8 cellular contexts compared by ENCODE assay signal in genomic region chr7:73828107-73828803, GRCh38. TPM values are rescaled to one million over a fixed set of nuclear protein-coding genes. Genes with fewer than 3 reads are reported as not detected.
DNase-seq lines count a peak whose midpoint lies in the region; ATAC-seq and TF ChIP-seq lines count a peak whose summit lies in the region.

No MANE protein-coding gene starts in this region.

- H3K27me3 Mint-ChIP-seq in T-helper 17 cell: peaks cover 2% of the 10 kb centered on the region
- H3K27me3 Mint-ChIP-seq in stimulated activated naive CD8-positive, alpha-beta T cell treated with anti-CD3 and anti-CD28 coated beads, Interleukin-15, amount 100 ng/mL, for 72 hours: peaks cover 41% of the 10 kb centered on the region

- peak; percentile 79 for ATAC-seq in T-helper 17 cell
- ATAC-seq in foreskin keratinocyte: peak; percentile 49
- peak; percentile 87 for ATAC-seq in stimulated activated naive CD8-positive, alpha-beta T cell treated with anti-CD3 and anti-CD28 coated beads, Interleukin-15, amount 100 ng/mL, for 72 hours
- ATAC-seq in GM18517 (IDR thresholded peaks at IDR 0.05; ENCODE audit: unreplicated experiment): no peak
- ATAC-seq in HG02852 (IDR thresholded peaks at IDR 0.05; ENCODE audit: unreplicated experiment): no peak

- no peaks in the 10 kb centered on the region for H3K27me3 ChIP-seq in foreskin keratinocyte

- peak overlapping the region; percentile 16 for H3K27ac Mint-ChIP-seq in T-helper 17 cell
- H3K27ac Mint-ChIP-seq in stimulated activated naive CD8-positive, alpha-beta T cell treated with anti-CD3 and anti-CD28 coated beads, Interleukin-15, amount 100 ng/mL, for 72 hours: peak overlapping the region in 1 of 2 donors; percentile 47

- H3K4me1 Mint-ChIP-seq in T-helper 17 cell: peaks cover 30% of the 10 kb centered on the region
- peaks cover 33% of the 10 kb centered on the region for H3K4me1 Mint-ChIP-seq in stimulated activated naive CD8-positive, alpha-beta T cell treated with anti-CD3 and anti-CD28 coated beads, Interleukin-15, amount 100 ng/mL, for 72 hours

- no peaks in the 10 kb centered on the region for H3K9me3 Mint-ChIP-seq in stimulated activated naive CD8-positive, alpha-beta T cell treated with anti-CD3 and anti-CD28 coated beads, Interleukin-15, amount 100 ng/mL, for 72 hours

- DNase-seq in DMS79 treated with DMSO at 0.1 percent for 48 hours (lab: John Stamatoyannopoulos, UW) (peak; percentile 97), NCI-H128 (lab: John Stamatoyannopoulos, UW; ENCODE audit: unreplicated experiment) (peak; percentile 71), T-helper 17 cell (no peak), foreskin keratinocyte (peak in 1 of 2 donors; percentile 60), T-helper 1 cell (no peak)
- peak in 1 of 2 donors; percentile 33 for DNase-seq in stimulated activated naive CD8-positive, alpha-beta T cell treated with anti-CD3 and anti-CD28 coated beads, Interleukin-15, amount 100 ng/mL, for 72 hours

- H3K9me3 ChIP-seq in T-helper 17 cell (ENCODE audit: control insufficient read depth, low read length, poor library complexity, severe bottlenecking): no peaks in the 10 kb centered on the region

- TF ChIP-seq CTCF in foreskin keratinocyte (conservative IDR thresholded peaks at IDR 0.05): no peak

- no peaks in the 10 kb centered on the region for H3K36me3 Mint-ChIP-seq in T-helper 17 cell (ENCODE audit: low read depth)

- peaks cover 21% of the 10 kb centered on the region for H3K4me1 ChIP-seq in foreskin keratinocyte

- H3K4me3 Mint-ChIP-seq in T-helper 17 cell: peak overlapping the region; percentile 53
- H3K4me3 Mint-ChIP-seq in stimulated activated naive CD8-positive, alpha-beta T cell treated with anti-CD3 and anti-CD28 coated beads, Interleukin-15, amount 100 ng/mL, for 72 hours: peak overlapping the region; percentile 30 to 44

- H3K27ac ChIP-seq in foreskin keratinocyte: peak overlapping the region; percentile 25

RNA-seq across cellular contexts. Expression of gene CLDN4, which starts 2.5 kb away (rescaled TPM):
- total RNA-seq in T-helper 17 cell (under 1 TPM; 0.17 to 0.23 TPM), foreskin keratinocyte (8.1 and 16.9 TPM in 2 replicates)
- 8.2 and 18.2 TPM in 2 replicates for polyA plus RNA-seq in foreskin keratinocyte

RNA-seq across cellular contexts. Expression of gene METTL27, which starts 14.1 kb away (rescaled TPM):
- under 1 TPM; 0.73 to 0.85 TPM for total RNA-seq in T-helper 17 cell
- total RNA-seq in foreskin keratinocyte: 11.8 and 18.0 TPM in 2 replicates
- polyA plus RNA-seq in foreskin keratinocyte: 14.3 and 24.7 TPM in 2 replicates

RNA-seq across cellular contexts. Expression of gene TMEM270, which starts 32.7 kb away (rescaled TPM):
- not detected for total RNA-seq in T-helper 17 cell
- not detected in 2 replicates for total RNA-seq in foreskin keratinocyte
- 0.16 TPM in 1 of 2 replicates, not detected in the other for polyA plus RNA-seq in foreskin keratinocyte

RNA-seq across cellular contexts. Expression of gene CLDN3, which starts 58.2 kb away (rescaled TPM):
- total RNA-seq in T-helper 17 cell (not detected), foreskin keratinocyte (not detected in 2 replicates)
- not detected in 2 replicates for polyA plus RNA-seq in foreskin keratinocyte

Comparison
In these comparisons a context has a peak if more than half of its experiments do, and no peak if none do; other contexts are left out.
1. DNase-seq: peak in DMS79 treated with DMSO at 0.1 percent for 48 hours (single experiment) and NCI-H128 (single experiment); none in T-helper 17 cell (0 of 3) and T-helper 1 cell (0 of 5).
2. ATAC-seq: peak in T-helper 17 cell (single experiment), foreskin keratinocyte (single experiment) and stimulated activated naive CD8-positive, alpha-beta T cell treated with anti-CD3 and anti-CD28 coated beads, Interleukin-15, amount 100 ng/mL, for 72 hours (single experiment); none in GM18517 (single experiment) and HG02852 (single experiment).